ENCODE assay signal across 8 cellular contexts in genomic region chr11:765025-765801, GRCh38. TPM values are rescaled to one million over a fixed set of nuclear protein-coding genes. Genes with fewer than 3 reads are reported as not detected.
DNase-seq lines count a peak whose midpoint lies in the region; ATAC-seq, FAIRE-seq and TF ChIP-seq lines count a peak whose summit lies in the region.

No MANE protein-coding gene starts in this region.

- peak; percentile 60 for TF ChIP-seq CTCF in OCI-LY3 (IDR thresholded peaks at IDR 0.05; ENCODE audit: low read depth, low read length)
- no peak for TF ChIP-seq CTCF in omental fat pad (IDR thresholded peaks at IDR 0.05)

- no peak overlapping the region for H2AFZ ChIP-seq in OCI-LY3 (ENCODE audit: low read depth, low read length)

- peaks cover 11% of the 10 kb centered on the region for H3K36me3 Mint-ChIP-seq in activated T-cell treated with anti-CD3 and anti-CD28 coated beads, Interleukin-2, amount 50 U/mL, for 4 hours (ENCODE audit: insufficient read depth)

- H3K4me1 ChIP-seq in OCI-LY3 (ENCODE audit: low read length): no peaks in the 10 kb centered on the region

- H3K79me2 ChIP-seq in OCI-LY3 (ENCODE audit: low read length): peaks cover 2% of the 10 kb centered on the region; the same call in 1 of the 2 replicates

- ATAC-seq in activated T-cell treated with anti-CD3 and anti-CD28 coated beads, Interleukin-2, amount 50 U/mL, for 4 hours: peak; percentile 64 to 73
- ATAC-seq in omental fat pad (ENCODE audit: low FRiP score) (peak; percentile 19), GM21576 (IDR thresholded peaks at IDR 0.05; ENCODE audit: unreplicated experiment) (no peak)

- H3K27me3 ChIP-seq in OCI-LY3 (ENCODE audit: low read depth, low read length): no peaks in the 10 kb centered on the region

- no peak overlapping the region for H3K9ac ChIP-seq in OCI-LY3 (ENCODE audit: low read length)

- H3K4me2 ChIP-seq in OCI-LY3 (ENCODE audit: low read length): no peak overlapping the region

- FAIRE-seq in urothelium cell line (lab: Jason Lieb, UNC): no peak

- H3K27me3 Mint-ChIP-seq in activated T-cell treated with anti-CD3 and anti-CD28 coated beads, Interleukin-2, amount 50 U/mL, for 4 hours (ENCODE audit: low read depth): no peaks in the 10 kb centered on the region

- H3K9me3 ChIP-seq in OCI-LY3 (ENCODE audit: insufficient read depth, low read length): no peaks in the 10 kb centered on the region

- H3K9me3 Mint-ChIP-seq in activated T-cell treated with anti-CD3 and anti-CD28 coated beads, Interleukin-2, amount 50 U/mL, for 4 hours: no peaks in the 10 kb centered on the region

- no peaks in the 10 kb centered on the region for H3K4me1 Mint-ChIP-seq in activated T-cell treated with anti-CD3 and anti-CD28 coated beads, Interleukin-2, amount 50 U/mL, for 4 hours (ENCODE audit: low read depth)

- no peak overlapping the region for H3K4me3 ChIP-seq in OCI-LY3 (ENCODE audit: low read length)

- no peak overlapping the region for H3K4me3 Mint-ChIP-seq in activated T-cell treated with anti-CD3 and anti-CD28 coated beads, Interleukin-2, amount 50 U/mL, for 4 hours

- peak; percentile 66 for DNase-seq in activated gamma-delta T cell treated with Interleukin-2 at 50 U/mL for 16 hours
- DNase-seq in activated gamma-delta T cell (lab: John Stamatoyannopoulos, UW): no peak
- DNase-seq in activated T-cell treated with anti-CD3 and anti-CD28 coated beads, Interleukin-2, amount 50 U/mL, for 4 hours: peak; percentile 59
- DNase-seq in fibroblast of peridontal ligament (ENCODE audit: extremely low read depth): peak; percentile 48
- no peak for DNase-seq in omental fat pad (ENCODE audit: low spot score)
- peak; percentile 50 for DNase-seq in urothelium cell line (ENCODE audit: low spot score)

- peaks cover 24% of the 10 kb centered on the region for H4K20me1 ChIP-seq in OCI-LY3 (ENCODE audit: insufficient read depth, low read length)

- peaks cover 38% of the 10 kb centered on the region for H3K36me3 ChIP-seq in OCI-LY3 (replicated peaks; ENCODE audit: low read depth, low read length)

- no peak overlapping the region for H3K27ac ChIP-seq in OCI-LY3 (ENCODE audit: low read length)

RNA-seq across cellular contexts. Expression of gene GATD1, which starts 12.1 kb away (rescaled TPM):
- total RNA-seq in activated T-cell treated with anti-CD3 and anti-CD28 coated beads, Interleukin-2, amount 50 U/mL, for 4 hours: 10 to 100 TPM; 48.3 to 49.8 (median 49.7) TPM
- 10 to 100 TPM; 12.5 to 19.8 (median 15.1) TPM for total RNA-seq in omental fat pad

RNA-seq across cellular contexts. Expression of gene TALDO1, which starts 17.9 kb away (rescaled TPM):
- 100 to 1,000 TPM; 281 to 316 (median 313) TPM for total RNA-seq in activated T-cell treated with anti-CD3 and anti-CD28 coated beads, Interleukin-2, amount 50 U/mL, for 4 hours
- 100 to 1,000 TPM; 183 to 295 (median 239) TPM for total RNA-seq in omental fat pad

RNA-seq across cellular contexts. Expression of gene CEND1, which starts 24.7 kb away (rescaled TPM):
- 1 to 10 TPM; 1.6 to 1.8 (median 1.7) TPM for total RNA-seq in activated T-cell treated with anti-CD3 and anti-CD28 coated beads, Interleukin-2, amount 50 U/mL, for 4 hours
- not detected for total RNA-seq in omental fat pad

RNA-seq across cellular contexts. Expression of gene SLC25A22, which starts 32.9 kb away (rescaled TPM):
- 100 to 1,000 TPM; 156 to 166 (median 161) TPM for total RNA-seq in activated T-cell treated with anti-CD3 and anti-CD28 coated beads, Interleukin-2, amount 50 U/mL, for 4 hours
- total RNA-seq in omental fat pad: 10 to 100 TPM in 3 of 4 donors, 1 to 10 TPM in 1; 7.5 to 21.9 (median 12.7) TPM

RNA-seq across cellular contexts. Expression of gene PIDD1, which starts 39.8 kb away (rescaled TPM):
- 10 to 100 TPM; 12.6 to 18.4 (median 17.5) TPM for total RNA-seq in activated T-cell treated with anti-CD3 and anti-CD28 coated beads, Interleukin-2, amount 50 U/mL, for 4 hours
- 10 to 100 TPM in 1 of 4 donors, 1 to 10 TPM in 3; 7.1 to 22.9 (median 8.3) TPM for total RNA-seq in omental fat pad

Comparison
In these comparisons a context has a peak if more than half of its experiments do, and no peak if none do; other contexts are left out.
1. DNase-seq: peak in activated gamma-delta T cell treated with Interleukin-2 at 50 U/mL for 16 hours (single experiment), activated T-cell treated with anti-CD3 and anti-CD28 coated beads, Interleukin-2, amount 50 U/mL, for 4 hours (single experiment), fibroblast of peridontal ligament (single experiment) and urothelium cell line (single experiment); none in activated gamma-delta T cell (single experiment) and omental fat pad (single experiment).